ENCODE assay signal across 16 cellular contexts in genomic region chr6:2108700-2109306, GRCh38.
DNase-seq lines count a peak whose midpoint lies in the region; FAIRE-seq and TF ChIP-seq lines count a peak whose summit lies in the region.
"Had no signal": no experiment of that assay in that cellular context is flagged by ENCODE, and none has a peak within 500 bp of the region (broad histone marks: within the 10 kb centered on the region; RNA-seq: fewer than 3 reads in every experiment).

No MANE protein-coding gene starts in this region.

- no peak for TF ChIP-seq RAD21 in Ishikawa (IDR thresholded peaks at IDR 0.05; ENCODE audit: low read depth)

- peaks cover 0 to 4% of the 10 kb centered on the region in 2 experiments for H3K36me3 ChIP-seq in mesenchymal stem cell (ENCODE audit: control insufficient read depth in 1 of 2, insufficient read depth in 2 of 2, low read depth in 1 of 2, low read length in 2 of 2)
- H3K36me3 ChIP-seq: left lung, thyroid gland had no signal

- H3K36me3 Mint-ChIP-seq in osteocyte (ENCODE audit: unreplicated experiment): peaks cover 1% of the 10 kb centered on the region
- peaks cover 12% of the 10 kb centered on the region for H3K36me3 Mint-ChIP-seq in Calu3 (ENCODE audit: insufficient read depth, unreplicated experiment)

- no peaks in the 10 kb centered on the region for H3K27me3 Mint-ChIP-seq in osteocyte (ENCODE audit: unreplicated experiment)
- no peaks in the 10 kb centered on the region for H3K27me3 Mint-ChIP-seq in Calu3 (ENCODE audit: unreplicated experiment)
- H3K27me3 Mint-ChIP-seq: naive thymus-derived CD4-positive, alpha-beta T cell had no signal

- peaks cover 39% of the 10 kb centered on the region for H3K4me1 Mint-ChIP-seq in osteocyte (ENCODE audit: unreplicated experiment)
- peaks cover 29% of the 10 kb centered on the region for H3K4me1 Mint-ChIP-seq in Calu3 (ENCODE audit: low read depth, unreplicated experiment)

- no peak overlapping the region for H3K4me3 ChIP-seq in mesenchymal stem cell (ENCODE audit: insufficient read depth in 1 of 2, low read depth in 1 of 2, low read length in 2 of 2)
- H3K4me3 ChIP-seq: BLaER1 treated with 17β-estradiol and CSF1 and Interleukin-3, amounts not matched to agents 10 nM and 100 nM; left lung; thyroid gland had no signal

- no peak overlapping the region for H3K14ac ChIP-seq in mesenchymal stem cell (ENCODE audit: low read length in 2 of 2)

- WGBS in mesenchymal stem cell: 96% methylated on average over 8 of the region's 9 CpGs

- DNase-seq in NCI-H2081 treated with DMSO at 0.1 percent for 48 hours (lab: John Stamatoyannopoulos, UW) (peak; percentile 76), NCI-H82 (lab: John Stamatoyannopoulos, UW) (peak; percentile 57), osteocyte (ENCODE audit: extremely low spot score, unreplicated experiment) (no peak), urothelium cell line (ENCODE audit: low spot score) (no peak), Calu3 (no peak), mesenchymal stem cell (no peak)
- DNase-seq: activated CD4-positive, CD25-positive, alpha-beta regulatory T cell; activated naive CD4-positive, alpha-beta T cell treated with anti-CD3 and anti-CD28 coated beads, Interleukin-2, amount 50 U/mL, for 16 hours; left lung; naive thymus-derived CD4-positive, alpha-beta T cell; T-cell; thyroid gland had no signal

- no peak overlapping the region for H3K4me3 Mint-ChIP-seq in osteocyte (ENCODE audit: unreplicated experiment)
- no peak overlapping the region for H3K4me3 Mint-ChIP-seq in Calu3 (ENCODE audit: low read depth, unreplicated experiment)
- H3K4me3 Mint-ChIP-seq: naive thymus-derived CD4-positive, alpha-beta T cell; T-cell had no signal

- intact Hi-C loops in Calu3 (cut with micrococcal nuclease; ENCODE audit: unreplicated experiment): loop anchor here (10.0 kb wide), 1 partner anchor 336 kb away; no protein-coding TSS in a partner anchor

- no peak overlapping the region for H4K91ac ChIP-seq in mesenchymal stem cell (ENCODE audit: low read length)

- H2BK120ac ChIP-seq in mesenchymal stem cell (ENCODE audit: low read depth, low read length): no peak overlapping the region

- H2BK5ac ChIP-seq in mesenchymal stem cell (ENCODE audit: low read depth, low read length, poor library complexity, severe bottlenecking): no peak overlapping the region

- no peak overlapping the region for H3K4ac ChIP-seq in mesenchymal stem cell (ENCODE audit: low read depth in 1 of 2, low read length in 2 of 2)

- CTCF ChIA-PET in Calu3 (lab: Charles Lee): no interaction called here

- H3K9me3 ChIP-seq in mesenchymal stem cell (ENCODE audit: control insufficient read depth, low read length): no peaks in the 10 kb centered on the region
- H3K9me3 ChIP-seq: BLaER1 treated with 17β-estradiol and CSF1 and Interleukin-3, amounts not matched to agents 10 nM and 100 nM; left lung; thyroid gland had no signal

- H3K4me2 ChIP-seq in mesenchymal stem cell (ENCODE audit: low read length, poor library complexity, severe bottlenecking): no peak overlapping the region
- H3K4me2 ChIP-seq: BLaER1 treated with 17β-estradiol and CSF1 and Interleukin-3, amounts not matched to agents 10 nM and 100 nM had no signal

- no peak overlapping the region for H4K8ac ChIP-seq in mesenchymal stem cell (ENCODE audit: low read length)

- no peak overlapping the region for H3K27ac ChIP-seq in mesenchymal stem cell (ENCODE audit: low read length, poor library complexity, severe bottlenecking)
- H3K27ac ChIP-seq: BLaER1 treated with 17β-estradiol and CSF1 and Interleukin-3, amounts not matched to agents 10 nM and 100 nM; left lung; thyroid gland had no signal

- H3K9me3 Mint-ChIP-seq in osteocyte (ENCODE audit: unreplicated experiment): no peaks in the 10 kb centered on the region
- H3K9me3 Mint-ChIP-seq in Calu3 (ENCODE audit: low read depth, unreplicated experiment): no peaks in the 10 kb centered on the region
- H3K9me3 Mint-ChIP-seq: naive thymus-derived CD4-positive, alpha-beta T cell; T-cell had no signal

- no peaks in the 10 kb centered on the region for H3K27me3 ChIP-seq in mesenchymal stem cell (ENCODE audit: control insufficient read depth in 1 of 2, insufficient read depth in 1 of 2, low read length in 2 of 2)
- H3K27me3 ChIP-seq: BLaER1 treated with 17β-estradiol and CSF1 and Interleukin-3, amounts not matched to agents 10 nM and 100 nM; left lung; thyroid gland had no signal

- H2BK12ac ChIP-seq in mesenchymal stem cell (ENCODE audit: low read length in 2 of 2): no peak overlapping the region

- TF ChIP-seq EP300 in Ishikawa (IDR thresholded peaks at IDR 0.05; ENCODE audit: borderline replicate concordance): no peak

- TF ChIP-seq CTCF in osteocyte (IDR thresholded peaks at IDR 0.05) (no peak), Calu3 (IDR thresholded peaks at IDR 0.05; ENCODE audit: unreplicated experiment) (no peak)

- peaks cover 3% of the 10 kb centered on the region for H3K4me1 ChIP-seq in mesenchymal stem cell (ENCODE audit: control insufficient read depth, insufficient read depth, low read depth, low read length)

- no peak overlapping the region for H2AK5ac ChIP-seq in mesenchymal stem cell (ENCODE audit: low read length, severe bottlenecking)

- H3K27ac Mint-ChIP-seq in osteocyte (ENCODE audit: unreplicated experiment) (peak overlapping the region; percentile 97), Calu3 (ENCODE audit: unreplicated experiment) (no peak overlapping the region)
- H3K27ac Mint-ChIP-seq: naive thymus-derived CD4-positive, alpha-beta T cell; T-cell had no signal

- BruUV-seq in Calu3 (replicated peaks; lab: Mats Ljungman, UMichigan): no TSS peak

- H3K23ac ChIP-seq in mesenchymal stem cell (ENCODE audit: low read length in 2 of 2): no peak overlapping the region

- H3K9ac ChIP-seq in mesenchymal stem cell (ENCODE audit: low read length): no peak overlapping the region
- H3K9ac ChIP-seq: BLaER1 treated with 17β-estradiol and CSF1 and Interleukin-3, amounts not matched to agents 10 nM and 100 nM had no signal

- no peak overlapping the region for H2BK15ac ChIP-seq in mesenchymal stem cell (ENCODE audit: low read depth, poor library complexity, severe bottlenecking)

- no peak for FAIRE-seq in urothelium cell line (lab: Jason Lieb, UNC)
- FAIRE-seq: G401.6, RCC 7860 had no signal

- peaks cover 11% of the 10 kb centered on the region for H3K79me1 ChIP-seq in mesenchymal stem cell (replicated peaks; ENCODE audit: low read length, poor library complexity, severe bottlenecking)

- H3K18ac ChIP-seq in mesenchymal stem cell (ENCODE audit: low read depth in 1 of 2, low read length in 2 of 2): no peak overlapping the region

- H2AFZ ChIP-seq in mesenchymal stem cell (ENCODE audit: low read depth, low read length): no peak overlapping the region

TF ChIP-seq in Ishikawa, 13 proteins besides CTCF, POLR2A, EP300 and RAD21:
- TF ChIP-seq CREB1 (IDR thresholded peaks at IDR 0.05; ENCODE audit: low read depth) (no peak), NFIC (IDR thresholded peaks at IDR 0.05) (peak; percentile 78), FOXM1 (IDR thresholded peaks at IDR 0.05; ENCODE audit: borderline replicate concordance, low read depth) (no peak)

Comparison
In these comparisons a context has a peak if more than half of its experiments do, and no peak if none do; other contexts are left out.
1. DNase-seq: peak in NCI-H2081 treated with DMSO at 0.1 percent for 48 hours (single experiment) and NCI-H82 (single experiment); none in osteocyte (single experiment), urothelium cell line (single experiment), Calu3 (single experiment) and mesenchymal stem cell (single experiment).